42 cellular contexts compared by ENCODE assay signal in genomic region chr11:22390283-22390655, GRCh38. TPM values are rescaled to one million over a fixed set of nuclear protein-coding genes. Genes with fewer than 3 reads are reported as not detected.
"Had no signal": no experiment of that assay in that cellular context is flagged by ENCODE, and none has a peak within 500 bp of the region (broad histone marks: within the 10 kb centered on the region; RNA-seq: fewer than 3 reads in every experiment).

No MANE protein-coding gene starts in this region.

- H3K27ac Mint-ChIP-seq: activated naive CD4-positive, alpha-beta T cell treated with anti-CD3 and anti-CD28 coated beads for 36 hours; activated naive CD4-positive, alpha-beta T cell treated with anti-CD3 and anti-CD28 coated beads, Interleukin-2, amount 10 ng/mL, durations not matched to agents 7 days and 5 days; activated naive CD4-positive, alpha-beta T cell treated with anti-CD3 and anti-CD28 coated beads, Interleukin-2, amount 50 U/mL, for 24 hours; activated naive CD4-positive, alpha-beta T cell treated with anti-CD3 and anti-CD28 coated beads, Interleukin-2, amount 50 U/mL, for 72 hours; activated naive CD8-positive, alpha-beta T cell; activated naive CD8-positive, alpha-beta T cell treated with anti-CD3 and anti-CD28 coated beads for 36 hours; activated naive CD8-positive, alpha-beta T cell treated with anti-CD3 and anti-CD28 coated beads, Interleukin-2, amount 10 ng/mL, durations not matched to agents 7 days and 5 days; activated naive CD8-positive, alpha-beta T cell treated with anti-CD3 and anti-CD28 coated beads, Interleukin-2, amount 50 U/mL, for 24 hours; activated T-cell treated with anti-CD3 and anti-CD28 coated beads, Interleukin-2, amount 50 U/mL, for 24 hours; activated T-cell treated with anti-CD3 and anti-CD28 coated beads, Interleukin-2, amount 50 U/mL, for 72 hours; activated T-helper 1 cell treated with anti-CD3 and anti-CD28 coated beads, Interleukin-12 subunit alpha, Interleukin-12 subunit beta, Interleukin-2, Interleukin-4 antibody, amounts not matched to agents 30 ng/mL and 10 ng/mL and 1 ng/mL, durations not matched to agents 14 hours and 24 hours and 36 hours; activated T-helper 17 cell treated with anti-CD3 and anti-CD28 coated beads, Interleukin-2, amount 50 U/mL, for 72 hours; activated T-helper 2 cell treated with anti-CD3 and anti-CD28 coated beads, Interferon-gamma antibody, Interleukin-2, Interleukin-4, amounts not matched to agents 10 μg/mL and 5 μg/mL and 100 μg/mL, durations not matched to agents 14 hours and 24 hours and 36 hours; brain had no signal

- H3K36me3 ChIP-seq: adrenal gland, ascending aorta, brain microvascular endothelial cell, breast epithelium, cardiac muscle cell had no signal

- H3K9me3 ChIP-seq: adrenal gland, ascending aorta, body of pancreas, breast epithelium had no signal

- H3K4me3 Mint-ChIP-seq: activated naive CD4-positive, alpha-beta T cell treated with anti-CD3 and anti-CD28 coated beads for 36 hours; activated naive CD4-positive, alpha-beta T cell treated with anti-CD3 and anti-CD28 coated beads, Interleukin-2, amount 10 ng/mL, durations not matched to agents 7 days and 5 days; activated naive CD4-positive, alpha-beta T cell treated with anti-CD3 and anti-CD28 coated beads, Interleukin-2, amount 50 U/mL, for 24 hours; activated naive CD8-positive, alpha-beta T cell; activated naive CD8-positive, alpha-beta T cell treated with anti-CD3 and anti-CD28 coated beads for 36 hours; activated naive CD8-positive, alpha-beta T cell treated with anti-CD3 and anti-CD28 coated beads, Interleukin-2, amount 10 ng/mL, durations not matched to agents 7 days and 5 days; activated naive CD8-positive, alpha-beta T cell treated with anti-CD3 and anti-CD28 coated beads, Interleukin-2, amount 50 U/mL, for 24 hours; activated T-cell treated with anti-CD3 and anti-CD28 coated beads, Interleukin-2, amount 50 U/mL, for 24 hours; activated T-cell treated with anti-CD3 and anti-CD28 coated beads, Interleukin-2, amount 50 U/mL, for 4 hours; activated T-cell treated with anti-CD3 and anti-CD28 coated beads, Interleukin-2, amount 50 U/mL, for 72 hours; activated T-helper 1 cell treated with anti-CD3 and anti-CD28 coated beads, Interleukin-12 subunit alpha, Interleukin-12 subunit beta, Interleukin-2, Interleukin-4 antibody, amounts not matched to agents 30 ng/mL and 10 ng/mL and 1 ng/mL, durations not matched to agents 14 hours and 24 hours and 36 hours; activated T-helper 17 cell treated with anti-CD3 and anti-CD28 coated beads, Interleukin-2, amount 50 U/mL, for 72 hours; brain; central memory CD8-positive, alpha-beta T cell had no signal

- H3K4me1 Mint-ChIP-seq: activated naive CD4-positive, alpha-beta T cell treated with anti-CD3 and anti-CD28 coated beads, Interleukin-2, amount 10 ng/mL, durations not matched to agents 7 days and 5 days; activated naive CD4-positive, alpha-beta T cell treated with anti-CD3 and anti-CD28 coated beads, Interleukin-2, amount 50 U/mL, for 24 hours; activated naive CD8-positive, alpha-beta T cell treated with anti-CD3 and anti-CD28 coated beads for 36 hours; activated naive CD8-positive, alpha-beta T cell treated with anti-CD3 and anti-CD28 coated beads, Interleukin-2, amount 10 ng/mL, durations not matched to agents 7 days and 5 days; activated naive CD8-positive, alpha-beta T cell treated with anti-CD3 and anti-CD28 coated beads, Interleukin-2, amount 50 U/mL, for 24 hours; activated T-helper 17 cell treated with anti-CD3 and anti-CD28 coated beads, Interleukin-2, amount 50 U/mL, for 72 hours; brain; central memory CD8-positive, alpha-beta T cell had no signal

- H3K27ac ChIP-seq: adrenal gland, ascending aorta, body of pancreas, brain microvascular endothelial cell, breast epithelium, cardiac muscle cell had no signal

- DNase-seq: activated effector memory CD4-positive, alpha-beta T cell treated with anti-CD3 and anti-CD28 coated beads, Interleukin-2, amount 50 U/mL, for 16 hours; activated effector memory CD4-positive, alpha-beta T cell treated with Interleukin-2 at 50 U/mL for 16 hours; activated gamma-delta T cell; activated gamma-delta T cell treated with Interleukin-2 at 50 U/mL for 16 hours; activated naive CD4-positive, alpha-beta T cell; activated naive CD4-positive, alpha-beta T cell treated with anti-CD3 and anti-CD28 coated beads for 36 hours; activated naive CD4-positive, alpha-beta T cell treated with anti-CD3 and anti-CD28 coated beads, Interleukin-2, amount 10 ng/mL, durations not matched to agents 7 days and 5 days; activated naive CD4-positive, alpha-beta T cell treated with anti-CD3 and anti-CD28 coated beads, Interleukin-2, amount 50 U/mL, for 16 hours; activated naive CD4-positive, alpha-beta T cell treated with Interleukin-2 at 50 U/mL for 16 hours; activated naive CD8-positive, alpha-beta T cell treated with anti-CD3 and anti-CD28 coated beads for 36 hours; activated naive CD8-positive, alpha-beta T cell treated with anti-CD3 and anti-CD28 coated beads, Interleukin-2, amount 10 ng/mL, durations not matched to agents 7 days and 5 days; activated naive CD8-positive, alpha-beta T cell treated with anti-CD3 and anti-CD28 coated beads, Interleukin-2, amount 50 U/mL, for 24 hours; activated T-cell treated with anti-CD3 and anti-CD28 coated beads for 4 hours; activated T-cell treated with anti-CD3 and anti-CD28 coated beads, Interleukin-2, amount 50 U/mL, for 1 hour; activated T-cell treated with anti-CD3 and anti-CD28 coated beads, Interleukin-2, amount 50 U/mL, for 24 hours; activated T-cell treated with anti-CD3 and anti-CD28 coated beads, Interleukin-2, amount 50 U/mL, for 4 hours; activated T-cell treated with anti-CD3 and anti-CD28 coated beads, Interleukin-2, amount 50 U/mL, for 48 hours; activated T-cell treated with anti-CD3 and anti-CD28 coated beads, Interleukin-2, amount 50 U/mL, for 72 hours; adrenal gland; amniotic stem cell; amygdala; anterior cingulate cortex; aorta; body of pancreas; brain microvascular endothelial cell; caudate nucleus; central memory CD4-positive, alpha-beta T cell; cerebellar nuclear complex had no signal

- H3K9me3 Mint-ChIP-seq: activated naive CD4-positive, alpha-beta T cell treated with anti-CD3 and anti-CD28 coated beads for 36 hours; activated naive CD4-positive, alpha-beta T cell treated with anti-CD3 and anti-CD28 coated beads, Interleukin-2, amount 10 ng/mL, durations not matched to agents 7 days and 5 days; activated naive CD4-positive, alpha-beta T cell treated with anti-CD3 and anti-CD28 coated beads, Interleukin-2, amount 50 U/mL, for 24 hours; activated naive CD4-positive, alpha-beta T cell treated with anti-CD3 and anti-CD28 coated beads, Interleukin-2, amount 50 U/mL, for 72 hours; activated naive CD8-positive, alpha-beta T cell treated with anti-CD3 and anti-CD28 coated beads for 36 hours; activated naive CD8-positive, alpha-beta T cell treated with anti-CD3 and anti-CD28 coated beads, Interleukin-2, amount 10 ng/mL, durations not matched to agents 7 days and 5 days; activated naive CD8-positive, alpha-beta T cell treated with anti-CD3 and anti-CD28 coated beads, Interleukin-2, amount 50 U/mL, for 24 hours; activated T-cell treated with anti-CD3 and anti-CD28 coated beads, Interleukin-2, amount 50 U/mL, for 24 hours; activated T-cell treated with anti-CD3 and anti-CD28 coated beads, Interleukin-2, amount 50 U/mL, for 4 hours; activated T-cell treated with anti-CD3 and anti-CD28 coated beads, Interleukin-2, amount 50 U/mL, for 72 hours; activated T-helper 1 cell treated with anti-CD3 and anti-CD28 coated beads, Interleukin-12 subunit alpha, Interleukin-12 subunit beta, Interleukin-2, Interleukin-4 antibody, amounts not matched to agents 30 ng/mL and 10 ng/mL and 1 ng/mL, durations not matched to agents 14 hours and 24 hours and 36 hours; activated T-helper 17 cell treated with anti-CD3 and anti-CD28 coated beads, Interleukin-2, amount 50 U/mL, for 72 hours; activated T-helper 2 cell treated with anti-CD3 and anti-CD28 coated beads, Interferon-gamma antibody, Interleukin-2, Interleukin-4, amounts not matched to agents 10 μg/mL and 5 μg/mL and 100 μg/mL, durations not matched to agents 14 hours and 24 hours and 36 hours; brain had no signal

- H3K27me3 Mint-ChIP-seq: activated naive CD4-positive, alpha-beta T cell treated with anti-CD3 and anti-CD28 coated beads, Interleukin-2, amount 10 ng/mL, durations not matched to agents 7 days and 5 days; activated naive CD8-positive, alpha-beta T cell treated with anti-CD3 and anti-CD28 coated beads, Interleukin-2, amount 10 ng/mL, durations not matched to agents 7 days and 5 days; activated naive CD8-positive, alpha-beta T cell treated with anti-CD3 and anti-CD28 coated beads, Interleukin-2, amount 50 U/mL, for 24 hours had no signal

- H3K4me1 ChIP-seq: adrenal gland, ascending aorta, body of pancreas, breast epithelium had no signal

- ATAC-seq: activated naive CD4-positive, alpha-beta T cell treated with anti-CD3 and anti-CD28 coated beads, Interleukin-2, amount 50 U/mL, for 72 hours; activated naive CD8-positive, alpha-beta T cell treated with anti-CD3 and anti-CD28 coated beads, Interleukin-2, amount 50 U/mL, for 24 hours; activated T-cell treated with anti-CD3 and anti-CD28 coated beads, Interleukin-2, amount 50 U/mL, for 4 hours; activated T-cell treated with anti-CD3 and anti-CD28 coated beads, Interleukin-2, amount 50 U/mL, for 72 hours; activated T-helper 17 cell treated with anti-CD3 and anti-CD28 coated beads, Interleukin-2, amount 50 U/mL, for 72 hours; body of pancreas had no signal

- H3K36me3 Mint-ChIP-seq: activated naive CD4-positive, alpha-beta T cell treated with anti-CD3 and anti-CD28 coated beads, Interleukin-2, amount 10 ng/mL, durations not matched to agents 7 days and 5 days; activated naive CD4-positive, alpha-beta T cell treated with anti-CD3 and anti-CD28 coated beads, Interleukin-2, amount 50 U/mL, for 24 hours; activated naive CD4-positive, alpha-beta T cell treated with anti-CD3 and anti-CD28 coated beads, Interleukin-2, amount 50 U/mL, for 72 hours; activated naive CD8-positive, alpha-beta T cell; activated naive CD8-positive, alpha-beta T cell treated with anti-CD3 and anti-CD28 coated beads for 36 hours; activated naive CD8-positive, alpha-beta T cell treated with anti-CD3 and anti-CD28 coated beads, Interleukin-2, amount 10 ng/mL, durations not matched to agents 7 days and 5 days; brain had no signal

- H3K27me3 ChIP-seq: adrenal gland, ascending aorta, body of pancreas, brain microvascular endothelial cell, breast epithelium, cardiac muscle cell had no signal

- H3K4me3 ChIP-seq: adrenal gland, ascending aorta, body of pancreas, breast epithelium, cardiac muscle cell had no signal

RNA-seq across cellular contexts. Expression of gene SLC17A6, which starts 52.1 kb away (rescaled TPM):
- total RNA-seq: activated naive CD4-positive, alpha-beta T cell treated with anti-CD3 and anti-CD28 coated beads for 36 hours; activated naive CD4-positive, alpha-beta T cell treated with anti-CD3 and anti-CD28 coated beads, Interleukin-2, amount 50 U/mL, for 72 hours; activated naive CD8-positive, alpha-beta T cell treated with anti-CD3 and anti-CD28 coated beads for 36 hours; activated naive CD8-positive, alpha-beta T cell treated with anti-CD3 and anti-CD28 coated beads, Interleukin-2, amount 10 ng/mL, durations not matched to agents 7 days and 5 days; activated T-cell treated with anti-CD3 and anti-CD28 coated beads, Interleukin-2, amount 50 U/mL, for 4 hours; activated T-cell treated with anti-CD3 and anti-CD28 coated beads, Interleukin-2, amount 50 U/mL, for 72 hours; activated T-helper 1 cell treated with anti-CD3 and anti-CD28 coated beads, Interleukin-12 subunit alpha, Interleukin-12 subunit beta, Interleukin-2, Interleukin-4 antibody, amounts not matched to agents 30 ng/mL and 10 ng/mL and 1 ng/mL, durations not matched to agents 14 hours and 24 hours and 36 hours; activated T-helper 17 cell treated with anti-CD3 and anti-CD28 coated beads, Interleukin-2, amount 50 U/mL, for 72 hours; activated T-helper 2 cell treated with anti-CD3 and anti-CD28 coated beads, Interferon-gamma antibody, Interleukin-2, Interleukin-4, amounts not matched to agents 10 μg/mL and 5 μg/mL and 100 μg/mL, durations not matched to agents 14 hours and 24 hours and 36 hours; adrenal gland; aorta; ascending aorta; astrocyte; body of pancreas; breast epithelium; bronchial epithelial cell; cardiac muscle cell; cardiac septum had no signal
- polyA plus RNA-seq: adrenal gland, aorta, cardiac muscle cell had no signal
